Comparison of ENCODE assay signal across 15 cellular contexts in the genomic region with DNA sequence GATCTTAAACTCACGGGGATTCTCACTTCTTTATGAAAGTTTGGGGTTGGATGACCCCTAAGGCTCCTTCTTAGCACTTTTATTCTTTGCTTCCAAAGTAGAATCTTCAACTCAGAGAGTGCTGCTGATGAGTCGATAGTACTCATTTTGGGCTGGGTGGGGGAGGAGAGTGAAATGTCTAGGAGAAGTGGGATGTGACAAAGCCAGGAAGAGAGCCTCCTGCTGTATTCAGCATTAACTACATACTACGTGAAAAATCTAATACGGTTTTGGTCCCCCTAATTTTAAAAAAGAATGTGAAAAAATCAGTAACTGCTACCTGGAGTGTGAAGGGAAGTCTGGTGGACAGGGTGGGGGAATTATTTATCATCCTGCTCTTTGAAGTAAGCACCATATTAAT.
DNase-seq lines count a peak whose midpoint lies in the region; TF ChIP-seq lines count a peak whose summit lies in the region.
"Had no signal": no experiment of that assay in that cellular context is flagged by ENCODE, and none has a peak within 500 bp of the region (broad histone marks: within the 10 kb centered on the region; RNA-seq: fewer than 3 reads in every experiment).

No MANE protein-coding gene starts in this region.

- no peak overlapping the region for H3K4me3 ChIP-seq in AG09309 (ENCODE audit: control insufficient read depth, low read depth, low read length)
- H3K4me3 ChIP-seq in Karpas-422 (ENCODE audit: low read length), result no peak overlapping the region
- no peak overlapping the region for H3K4me3 ChIP-seq in cardiac fibroblast (replicated peaks in 1 of 2; ENCODE audit: low read depth in 2 of 2, low read length in 2 of 2)
- H3K4me3 ChIP-seq in osteoblast (ENCODE audit: insufficient read depth, low read length), result no peak overlapping the region
- H3K4me3 ChIP-seq in hepatocyte, result no peak overlapping the region

- no peaks in the 10 kb centered on the region for H3K9me3 Mint-ChIP-seq in immature natural killer cell

- H3K27me3 ChIP-seq in Karpas-422 (ENCODE audit: low read length) (no peaks in the 10 kb centered on the region), osteoblast (ENCODE audit: insufficient read depth, low read length) (no peaks in the 10 kb centered on the region), hepatocyte (no peaks in the 10 kb centered on the region)

- TF ChIP-seq CTCF in AG09309 (IDR thresholded peaks at IDR 0.05; ENCODE audit: control insufficient read depth, insufficient read depth, low read depth, low read length, missing control alignments) (peak; percentile 28), cardiac fibroblast (IDR thresholded peaks at IDR 0.05; ENCODE audit: low read depth, low read length) (peak; percentile 34), osteoblast (IDR thresholded peaks at IDR 0.05; ENCODE audit: extremely low read depth, low read depth, low read length) (peak; percentile 41), hepatocyte (IDR thresholded peaks at IDR 0.05; ENCODE audit: poor library complexity) (no peak)

- H4K20me1 ChIP-seq in Karpas-422 (ENCODE audit: insufficient read depth, low read depth, low read length) (no peaks in the 10 kb centered on the region), osteoblast (ENCODE audit: insufficient read depth, low read length) (peaks cover 2% of the 10 kb centered on the region), hepatocyte (ENCODE audit: insufficient read depth, poor library complexity, severe bottlenecking) (no peaks in the 10 kb centered on the region)

- peaks cover 0 to 25% (median 0%) of the 10 kb centered on the region in 3 donors for H3K27me3 Mint-ChIP-seq in immature natural killer cell (ENCODE audit: low read depth in 3 of 3)
- H3K27me3 Mint-ChIP-seq: memory B cell had no signal

- no peak overlapping the region for H3K27ac Mint-ChIP-seq in immature natural killer cell
- H3K27ac Mint-ChIP-seq: T-cell had no signal

- H2AFZ ChIP-seq in Karpas-422 (ENCODE audit: low read length) (no peak overlapping the region), osteoblast (ENCODE audit: low read length) (no peak overlapping the region), hepatocyte (no peak overlapping the region)
- H2AFZ ChIP-seq: parathyroid adenoma had no signal

- no peak overlapping the region for H3K4me3 Mint-ChIP-seq in immature natural killer cell
- H3K4me3 Mint-ChIP-seq: CD14-positive monocyte, memory B cell, T-cell had no signal

- H3K9ac ChIP-seq in Karpas-422 (ENCODE audit: low read length), result no peak overlapping the region
- H3K9ac ChIP-seq: parathyroid adenoma had no signal

- H3K4me1 ChIP-seq in Karpas-422 (ENCODE audit: low read length) (peaks cover 73% of the 10 kb centered on the region), osteoblast (ENCODE audit: insufficient read depth, low read length) (peaks cover 37% of the 10 kb centered on the region), hepatocyte (ENCODE audit: insufficient read depth) (no peaks in the 10 kb centered on the region)
- H3K4me1 ChIP-seq: parathyroid adenoma had no signal

- peaks cover 98% of the 10 kb centered on the region for H3K79me2 ChIP-seq in Karpas-422 (ENCODE audit: low read length)
- peaks cover 46% of the 10 kb centered on the region for H3K79me2 ChIP-seq in osteoblast (ENCODE audit: insufficient read depth, low read length)
- peaks cover 4% of the 10 kb centered on the region for H3K79me2 ChIP-seq in hepatocyte
- H3K79me2 ChIP-seq: parathyroid adenoma had no signal

- no peaks in the 10 kb centered on the region for H3K9me3 ChIP-seq in Karpas-422 (ENCODE audit: low read length)
- no peaks in the 10 kb centered on the region for H3K9me3 ChIP-seq in osteoblast (ENCODE audit: low read depth, low read length)
- no peaks in the 10 kb centered on the region for H3K9me3 ChIP-seq in hepatocyte (ENCODE audit: low read depth)

- H3K36me3 ChIP-seq in Karpas-422 (ENCODE audit: insufficient read depth, low read length), result peaks cover 23% of the 10 kb centered on the region; the same call in 1 of the 2 replicates
- no peaks in the 10 kb centered on the region for H3K36me3 ChIP-seq in osteoblast (ENCODE audit: insufficient read depth, low read length)
- H3K36me3 ChIP-seq in hepatocyte (replicated peaks; ENCODE audit: insufficient read depth, low read depth), result no peaks in the 10 kb centered on the region

- WGBS in hepatocyte (ENCODE audit: low lambda C conversion rate, missing lambda C conversion rate), result 65% methylated on average over 4 of the region's 4 CpGs

- no peaks in the 10 kb centered on the region for H3K4me1 Mint-ChIP-seq in immature natural killer cell

- no peaks in the 10 kb centered on the region for H3K9me2 ChIP-seq in Karpas-422 (replicated peaks; ENCODE audit: insufficient read depth, low read length)
- no peaks in the 10 kb centered on the region for H3K9me2 ChIP-seq in hepatocyte (replicated peaks; ENCODE audit: insufficient read depth)

- H3K4me2 ChIP-seq in Karpas-422 (ENCODE audit: low read depth, low read length, poor library complexity, severe bottlenecking) (no peak overlapping the region), osteoblast (ENCODE audit: insufficient read depth, low read length) (no peak overlapping the region), hepatocyte (no peak overlapping the region)

- no peak for DNase-seq in AG09309 (ENCODE audit: low read depth)
- DNase-seq in Karpas-422, result no peak
- DNase-seq in cardiac fibroblast (ENCODE audit: low read depth in 2 of 2), result peak in 1 of 2 donors; percentile 56
- DNase-seq in osteoblast (ENCODE audit: insufficient read length, low spot score, missing footprints), result no peak
- DNase-seq in NCI-H1436 (lab: John Stamatoyannopoulos, UW), result no peak
- DNase-seq in immature natural killer cell, result no peak
- no peak for DNase-seq in hepatocyte (ENCODE audit: low spot score)
- DNase-seq in GM19240 (ENCODE audit: insufficient read length, low spot score), result no peak
- DNase-seq: activated T-cell treated with anti-CD3 and anti-CD28 coated beads, Interleukin-2, amount 50 U/mL, for 48 hours; amygdala; stimulated activated CD4-positive, alpha-beta T cell treated with anti-CD3 and anti-CD28 coated beads, Interleukin-2, amount 100 ng/mL, for 24 hours; T-cell had no signal

- H3K36me3 Mint-ChIP-seq in immature natural killer cell, result no peaks in the 10 kb centered on the region
- H3K36me3 Mint-ChIP-seq: CD14-positive monocyte, T-cell had no signal

- H3K27ac ChIP-seq in Karpas-422 (ENCODE audit: low read length) (peak overlapping the region; percentile 12; the same call in 1 of the 2 replicates), osteoblast (ENCODE audit: low read depth, low read length) (peak overlapping the region; percentile 20), hepatocyte (no peak overlapping the region)
- H3K27ac ChIP-seq: parathyroid adenoma had no signal
